Comparison of ENCODE assay signal across 16 cellular contexts in genomic region chr2:162265666-162266467, GRCh38. TPM values are rescaled to one million over a fixed set of nuclear protein-coding genes. Genes with fewer than 3 reads are reported as not detected.
DNase-seq lines count a peak whose midpoint lies in the region; ATAC-seq and TF ChIP-seq lines count a peak whose summit lies in the region.
"Had no signal": no experiment of that assay in that cellular context is flagged by ENCODE, and none has a peak within 500 bp of the region (broad histone marks: within the 10 kb centered on the region; RNA-seq: fewer than 3 reads in every experiment).

No MANE protein-coding gene starts in this region.

- H3K27ac ChIP-seq in smooth muscle cell (ENCODE audit: low read depth) (peak overlapping the region; percentile 85), lower lobe of right lung (no peak overlapping the region)

- H2AFZ ChIP-seq in smooth muscle cell (ENCODE audit: low read depth): no peak overlapping the region

- no peak for ATAC-seq in lower lobe of right lung
- ATAC-seq: HepG2 had no signal

- H3F3A ChIP-seq in smooth muscle cell (ENCODE audit: low read depth): peaks cover 10% of the 10 kb centered on the region

- no peaks in the 10 kb centered on the region for H3K4me1 ChIP-seq in smooth muscle cell (ENCODE audit: low read depth)
- H3K4me1 ChIP-seq in lower lobe of right lung: peaks cover 13% of the 10 kb centered on the region
- H3K4me1 ChIP-seq: BE2C had no signal

- no peaks in the 10 kb centered on the region for H4K20me1 ChIP-seq in smooth muscle cell (ENCODE audit: low read depth)

- intact Hi-C loops in lower lobe of right lung (cut with DNase I): no loop called here

- H3K9me3 ChIP-seq in smooth muscle cell (replicated peaks; ENCODE audit: low read depth) (no peaks in the 10 kb centered on the region), lower lobe of right lung (no peaks in the 10 kb centered on the region)
- H3K9me3 ChIP-seq: BE2C had no signal

- H3K27me3 ChIP-seq in smooth muscle cell (ENCODE audit: low read depth) (no peaks in the 10 kb centered on the region), lower lobe of right lung (ENCODE audit: low read depth) (no peaks in the 10 kb centered on the region)
- H3K27me3 ChIP-seq: BE2C had no signal

- no peaks in the 10 kb centered on the region for H3K79me2 ChIP-seq in smooth muscle cell (ENCODE audit: low read depth)

- WGBS in smooth muscle cell (ENCODE audit: low lambda C conversion rate): 14% methylated on average over 7 of the region's 7 CpGs

- H3K4me3 ChIP-seq in smooth muscle cell (no peak overlapping the region), lower lobe of right lung (no peak overlapping the region)

- H3K36me3 ChIP-seq in smooth muscle cell (ENCODE audit: low read depth): no peaks in the 10 kb centered on the region
- H3K36me3 ChIP-seq in lower lobe of right lung: peaks cover 32% of the 10 kb centered on the region
- H3K36me3 ChIP-seq: BE2C had no signal

- DNase-seq in NCI-H2227 (lab: John Stamatoyannopoulos, UW; ENCODE audit: unreplicated experiment) (peak; percentile 48), amniotic epithelial cell (ENCODE audit: low read depth) (peak; percentile 46), inferior parietal cortex (ENCODE audit: extremely low spot score) (peak; percentile 48), smooth muscle cell (lab: John Stamatoyannopoulos, UW; ENCODE audit: unreplicated experiment) (no peak), lower lobe of right lung (no peak), NCI-H187 treated with DMSO at 0.1 percent for 48 hours (lab: John Stamatoyannopoulos, UW) (no peak), UCSD-AML1 (lab: John Stamatoyannopoulos, UW; ENCODE audit: unreplicated experiment) (no peak)
- DNase-seq: BE2C; CD4-positive, alpha-beta memory T cell; DMS 273 treated with DMSO at 0.1 percent for 48 hours; Karpas-422; NCI-H1105 treated with DMSO at 0.1 percent for 48 hours; NCI-H2029 treated with DMSO at 0.1 percent for 48 hours; NCI-H526 treated with DMSO at 0.1 percent for 48 hours had no signal

- peak overlapping the region; percentile 10 for H3K9ac ChIP-seq in smooth muscle cell (ENCODE audit: low read depth)

- H3K4me2 ChIP-seq in smooth muscle cell: peak overlapping the region; percentile 24

- TF ChIP-seq CTCF in smooth muscle cell (IDR thresholded peaks at IDR 0.05; ENCODE audit: borderline replicate concordance, insufficient read depth, poor library complexity, severe bottlenecking): no peak
- TF ChIP-seq CTCF in lower lobe of right lung (IDR thresholded peaks at IDR 0.05): no peak

RNA-seq across cellular contexts. Expression of gene FAP, which starts 22.6 kb away (rescaled TPM):
- total RNA-seq in smooth muscle cell: 47.0 and 94.5 TPM in 2 replicates
- 22.3 and 29.6 TPM in 2 replicates for polyA plus RNA-seq in smooth muscle cell
- total RNA-seq in lower lobe of right lung: 3.4 TPM
- total RNA-seq: CD4-positive, alpha-beta memory T cell; HepG2; OCI-LY7 had no signal
- polyA plus RNA-seq: CD4-positive, alpha-beta memory T cell; HepG2 had no signal

RNA-seq across cellular contexts. Expression of gene IFIH1, which starts 52.6 kb away (rescaled TPM):
- total RNA-seq in smooth muscle cell (0.72 and 2.3 TPM in 2 replicates), lower lobe of right lung (44.1 TPM)
- 0.24 and 1.0 TPM in 2 replicates for polyA plus RNA-seq in smooth muscle cell

Comparison
In these comparisons a context has a peak if more than half of its experiments do, and no peak if none do; other contexts are left out.
1. DNase-seq: peak in NCI-H2227 (single experiment), amniotic epithelial cell (single experiment) and inferior parietal cortex (single experiment); none in smooth muscle cell (single experiment), lower lobe of right lung (single experiment), NCI-H187 treated with DMSO at 0.1 percent for 48 hours (single experiment) and UCSD-AML1 (single experiment).
2. RNA of gene FAP, which starts 22.6 kb away (total RNA-seq): 47.0 to 94.5 TPM in smooth muscle cell; 3.4 TPM in lower lobe of right lung (single experiment); every median in the first group is over 10 times any median in the second.
3. RNA of gene IFIH1, which starts 52.6 kb away (total RNA-seq): 44.1 TPM in lower lobe of right lung (single experiment); 0.72 to 2.3 TPM in smooth muscle cell; every median in the first group is over 10 times any median in the second.